ENCODE assay signal across 14 cellular contexts in the genomic region with DNA sequence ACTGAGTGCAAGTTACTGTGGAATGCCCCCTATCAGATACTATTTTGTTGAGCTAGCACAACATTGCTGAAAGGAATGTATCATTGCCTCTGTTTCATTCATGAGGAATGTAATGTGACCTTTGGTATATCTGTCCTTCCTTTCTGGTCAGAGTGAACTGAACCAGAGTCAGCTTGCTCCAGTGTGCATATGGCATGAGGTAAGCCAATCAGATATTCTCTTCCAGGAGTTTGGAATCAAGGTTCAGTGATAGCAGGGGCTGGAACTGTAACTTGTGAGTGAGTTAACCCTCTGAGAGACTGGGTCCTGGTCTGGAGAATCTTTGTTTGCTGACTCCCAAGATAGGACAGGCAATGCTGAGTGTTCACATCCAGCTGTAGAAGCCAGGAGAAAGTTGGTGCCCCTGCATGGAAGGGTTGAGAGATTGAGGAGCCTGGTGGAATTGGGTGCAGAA. TPM values are rescaled to one million over a fixed set of nuclear protein-coding genes. Genes with fewer than 3 reads are reported as not detected.
DNase-seq lines count a peak whose midpoint lies in the region; ATAC-seq, FAIRE-seq and TF ChIP-seq lines count a peak whose summit lies in the region.
"Had no signal": no experiment of that assay in that cellular context is flagged by ENCODE, and none has a peak within 500 bp of the region (broad histone marks: within the 10 kb centered on the region; RNA-seq: fewer than 3 reads in every experiment).

No MANE protein-coding gene starts in this region.

- no peaks in the 10 kb centered on the region for H3K9me3 Mint-ChIP-seq in Calu3 (ENCODE audit: low read depth, unreplicated experiment)
- no peaks in the 10 kb centered on the region for H3K9me3 Mint-ChIP-seq in effector memory CD8-positive, alpha-beta T cell

- intact Hi-C loops in Calu3 (cut with micrococcal nuclease; ENCODE audit: unreplicated experiment): loop anchor here (2.0 to 5.0 kb wide), 2 partner anchors 42 to 118 kb away; no protein-coding TSS in a partner anchor

- peak; percentile 95 for FAIRE-seq in RCC 7860 (lab: Jason Lieb, UNC)
- FAIRE-seq: K562 had no signal

- TF ChIP-seq CTCF in Calu3 (IDR thresholded peaks at IDR 0.05; ENCODE audit: unreplicated experiment) (no peak), osteoblast (IDR thresholded peaks at IDR 0.05; ENCODE audit: extremely low read depth, low read depth, low read length) (no peak)

- no peaks in the 10 kb centered on the region for H3K27me3 Mint-ChIP-seq in Calu3 (ENCODE audit: unreplicated experiment)
- peaks cover 0 to 6% of the 10 kb centered on the region in 2 donors for H3K27me3 Mint-ChIP-seq in effector memory CD8-positive, alpha-beta T cell

- H3K4me1 Mint-ChIP-seq in Calu3 (ENCODE audit: low read depth, unreplicated experiment): peaks cover 62% of the 10 kb centered on the region
- peaks cover 27 to 37% of the 10 kb centered on the region in 2 donors for H3K4me1 Mint-ChIP-seq in effector memory CD8-positive, alpha-beta T cell (ENCODE audit: low read depth in 2 of 2)
- H3K4me1 Mint-ChIP-seq: nephron had no signal

- no peaks in the 10 kb centered on the region for H3K36me3 ChIP-seq in osteoblast (ENCODE audit: insufficient read depth, low read length)
- H3K36me3 ChIP-seq: esophagus squamous epithelium had no signal

- H3K4me3 Mint-ChIP-seq in Calu3 (ENCODE audit: low read depth, unreplicated experiment): peak overlapping the region; percentile 4
- no peak overlapping the region for H3K4me3 Mint-ChIP-seq in effector memory CD8-positive, alpha-beta T cell
- H3K4me3 Mint-ChIP-seq: nephron had no signal

- no peaks in the 10 kb centered on the region for H3K27me3 ChIP-seq in osteoblast (ENCODE audit: insufficient read depth, low read length)

- no peak for ATAC-seq in effector memory CD8-positive, alpha-beta T cell (replicated peaks)
- ATAC-seq: K562 had no signal

- H3K36me3 Mint-ChIP-seq in Calu3 (ENCODE audit: insufficient read depth, unreplicated experiment): peaks cover 15% of the 10 kb centered on the region
- no peaks in the 10 kb centered on the region for H3K36me3 Mint-ChIP-seq in effector memory CD8-positive, alpha-beta T cell (ENCODE audit: insufficient read depth)

- no peaks in the 10 kb centered on the region for H3K79me2 ChIP-seq in osteoblast (ENCODE audit: insufficient read depth, low read length)

- H4K20me1 ChIP-seq in osteoblast (ENCODE audit: insufficient read depth, low read length): no peaks in the 10 kb centered on the region

- peaks cover 33% of the 10 kb centered on the region for H3K4me1 ChIP-seq in osteoblast (ENCODE audit: insufficient read depth, low read length)

- peak overlapping the region; percentile 18 for H3K4me3 ChIP-seq in osteoblast (ENCODE audit: insufficient read depth, low read length)
- H3K4me3 ChIP-seq: esophagus squamous epithelium, K562 had no signal

- peak overlapping the region; percentile 71 for H2AFZ ChIP-seq in osteoblast (ENCODE audit: low read length)

- peak; percentile 44 for DNase-seq in Calu3
- peak; percentile 98 for DNase-seq in RCC 7860 (ENCODE audit: low spot score)
- DNase-seq in fibroblast of gingiva (ENCODE audit: low read depth): peak; percentile 77
- peak; percentile 87 for DNase-seq in osteoblast (ENCODE audit: insufficient read length, low spot score, missing footprints)
- DNase-seq in effector CD8-positive, alpha-beta T cell (lab: John Stamatoyannopoulos, UW): no peak
- no peak for DNase-seq in iPS-NIHi7 (ENCODE audit: extremely low spot score)
- DNase-seq in effector memory CD8-positive, alpha-beta T cell: no peak
- DNase-seq in hypothalamus (lab: John Stamatoyannopoulos, UW): no peak
- DNase-seq: activated CD4-positive, CD25-positive, alpha-beta regulatory T cell; activated naive CD4-positive, alpha-beta T cell treated with anti-CD3 and anti-CD28 coated beads, Interleukin-2, amount 50 U/mL, for 16 hours; DMS79 treated with DMSO at 0.1 percent for 48 hours; esophagus squamous epithelium had no signal

- CTCF ChIA-PET in Calu3 (lab: Charles Lee): interaction anchor here (0.6 to 1.9 kb wide), 10 partner anchors 12 to 213 kb away, joined by 3 to 16 read pairs (median 5); partner anchors contain the start of gene OSBPL3

- no TSS peak for BruUV-seq in Calu3 (replicated peaks; lab: Mats Ljungman, UMichigan)

- H3K27ac ChIP-seq in osteoblast (ENCODE audit: low read depth, low read length): peak overlapping the region; percentile 86
- H3K27ac ChIP-seq: esophagus squamous epithelium had no signal

- H3K9me3 ChIP-seq in osteoblast (ENCODE audit: low read depth, low read length): no peaks in the 10 kb centered on the region
- H3K9me3 ChIP-seq: esophagus squamous epithelium had no signal

- peak overlapping the region; percentile 52 for H3K4me2 ChIP-seq in osteoblast (ENCODE audit: insufficient read depth, low read length)

- peak overlapping the region; percentile 80 for H3K27ac Mint-ChIP-seq in Calu3 (ENCODE audit: unreplicated experiment)
- H3K27ac Mint-ChIP-seq in effector memory CD8-positive, alpha-beta T cell: no peak overlapping the region

RNA-seq across cellular contexts. Expression of gene OSBPL3, which starts 45.3 kb away (rescaled TPM):
- 124 and 136 TPM in 2 replicates for total RNA-seq in Calu3 (2022)
- 30.8 and 37.7 TPM in 2 replicates for total RNA-seq in osteoblast

Comparison
In these comparisons a context has a peak if more than half of its experiments do, and no peak if none do; other contexts are left out.
1. DNase-seq: peak in Calu3 (single experiment), RCC 7860 (single experiment), fibroblast of gingiva (single experiment) and osteoblast (single experiment); none in effector CD8-positive, alpha-beta T cell (single experiment), iPS-NIHi7 (single experiment), effector memory CD8-positive, alpha-beta T cell (0 of 3) and hypothalamus (0 of 51).